ENCODE assay signal across 8 cellular contexts in the genomic region with DNA sequence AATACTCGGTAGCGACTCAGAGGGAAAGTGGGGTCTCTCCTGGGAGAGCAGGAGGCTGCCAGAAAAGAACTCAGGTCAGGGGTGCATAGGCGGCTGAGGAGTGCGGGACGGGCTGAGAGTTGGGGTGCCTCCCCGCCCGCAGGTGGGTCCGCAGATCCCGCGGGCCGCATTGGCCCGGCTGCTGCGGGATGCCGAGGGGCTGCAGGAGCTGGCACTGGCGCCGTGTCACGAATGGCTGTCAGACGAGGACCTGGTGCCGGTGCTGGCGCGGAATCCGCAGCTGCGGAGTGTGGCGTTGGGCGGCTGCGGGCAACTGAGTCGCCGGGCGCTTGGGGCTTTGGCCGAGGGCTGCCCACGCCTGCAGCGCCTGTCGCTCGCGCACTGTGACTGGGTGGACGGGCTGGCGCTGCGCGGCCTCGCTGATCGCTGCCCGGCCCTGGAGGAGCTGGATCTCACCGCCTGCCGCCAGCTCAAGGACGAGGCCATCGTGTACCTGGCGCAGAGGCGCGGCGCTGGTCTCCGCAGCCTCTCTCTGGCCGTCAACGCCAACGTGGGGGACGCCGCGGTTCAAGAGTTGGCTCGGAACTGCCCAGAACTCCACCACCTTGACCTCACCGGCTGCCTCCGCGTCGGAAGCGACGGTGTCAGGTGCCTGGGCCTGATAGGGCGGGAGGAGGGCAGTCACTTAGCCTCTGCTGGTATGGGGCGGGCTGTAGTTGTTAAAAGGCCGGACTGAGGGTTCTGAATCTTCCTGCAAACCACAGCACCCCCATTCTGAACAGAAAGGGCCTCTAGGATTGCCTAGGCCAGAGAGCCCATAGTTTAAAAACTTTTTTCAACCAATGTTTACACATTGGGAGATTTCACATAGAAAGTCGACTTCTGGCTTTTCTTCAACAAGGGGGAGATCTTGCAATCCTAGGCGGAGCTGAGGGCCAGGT. TPM values are rescaled to one million over a fixed set of nuclear protein-coding genes. Genes with fewer than 3 reads are reported as not detected.
DNase-seq lines count a peak whose midpoint lies in the region; ATAC-seq, FAIRE-seq and TF ChIP-seq lines count a peak whose summit lies in the region.

No MANE protein-coding gene starts in this region.

- no peak for ATAC-seq in stimulated activated naive CD8-positive, alpha-beta T cell treated with anti-CD3 and anti-CD28 coated beads, Interleukin-15, Interleukin-2, amounts not matched to agents 100 U/mL and 50 U/mL, for 24 hours
- peak; percentile 52 for ATAC-seq in left colon

- H3K27me3 Mint-ChIP-seq in stimulated activated naive CD8-positive, alpha-beta T cell treated with anti-CD3 and anti-CD28 coated beads, Interleukin-15, Interleukin-2, amounts not matched to agents 100 ng/mL and 50 ng/mL, for 24 hours, result peaks cover 15% of the 10 kb centered on the region
- H3K27me3 Mint-ChIP-seq in brain, result peaks cover 17% of the 10 kb centered on the region

- H3K4me3 ChIP-seq in LNCaP clone FGC (ENCODE audit: low read depth, low read length), result peak overlapping the region; percentile 92
- H3K4me3 ChIP-seq in suprapubic skin, result peak overlapping the region; percentile 69

- WGBS in suprapubic skin, result under 1% methylated on average over 20 of the region's 69 CpGs

- H3K9me3 Mint-ChIP-seq in stimulated activated naive CD8-positive, alpha-beta T cell treated with anti-CD3 and anti-CD28 coated beads, Interleukin-15, Interleukin-2, amounts not matched to agents 100 ng/mL and 50 ng/mL, for 24 hours, result no peaks in the 10 kb centered on the region
- H3K9me3 Mint-ChIP-seq in brain, result peaks cover 0 to 7% (median 0%) of the 10 kb centered on the region in 5 experiments

- TF ChIP-seq POLR2A in suprapubic skin (IDR thresholded peaks at IDR 0.05), result no peak
- TF ChIP-seq POLR2A in H54 (IDR thresholded peaks at IDR 0.05; ENCODE audit: low read depth, low read length), result no peak

- H3K36me3 Mint-ChIP-seq in stimulated activated naive CD8-positive, alpha-beta T cell treated with anti-CD3 and anti-CD28 coated beads, Interleukin-15, Interleukin-2, amounts not matched to agents 100 ng/mL and 50 ng/mL, for 24 hours (ENCODE audit: low read depth), result peaks cover 5% of the 10 kb centered on the region
- H3K36me3 Mint-ChIP-seq in brain, result no peaks in the 10 kb centered on the region

- no peak for DNase-seq in stimulated activated naive CD8-positive, alpha-beta T cell treated with anti-CD3 and anti-CD28 coated beads, Interleukin-15, Interleukin-2, amounts not matched to agents 100 U/mL and 50 U/mL, for 24 hours
- DNase-seq in LNCaP clone FGC (ENCODE audit: low read depth) (peak; percentile 26), left colon (peak in 1 of 2 donors; percentile 66), suprapubic skin (ENCODE audit: low spot score in 2 of 2) (no peak), urothelium cell line (ENCODE audit: low spot score) (no peak), H54 (ENCODE audit: insufficient read length, low spot score) (no peak)

- H3K27ac Mint-ChIP-seq in stimulated activated naive CD8-positive, alpha-beta T cell treated with anti-CD3 and anti-CD28 coated beads, Interleukin-15, Interleukin-2, amounts not matched to agents 100 ng/mL and 50 ng/mL, for 24 hours, result peak overlapping the region; percentile 90
- peak overlapping the region in 3 of 5 experiments; percentile 38 to 100 (median 79) for H3K27ac Mint-ChIP-seq in brain

- no peak for TF ChIP-seq EP300 in suprapubic skin (IDR thresholded peaks at IDR 0.05)

- intact Hi-C loops in left colon (cut with DNase I, micrococcal nuclease), result no loop called here

- H3K9me3 ChIP-seq in suprapubic skin, result no peaks in the 10 kb centered on the region

- peaks cover 24% of the 10 kb centered on the region for H3K27me3 ChIP-seq in suprapubic skin

- TF ChIP-seq CTCF in LNCaP clone FGC (IDR thresholded peaks at IDR 0.05; ENCODE audit: control insufficient read depth, extremely low read depth, insufficient read depth), result no peak
- no peak for TF ChIP-seq CTCF in brain (conservative IDR thresholded peaks at IDR 0.05)
- no peak for TF ChIP-seq CTCF in suprapubic skin (IDR thresholded peaks at IDR 0.05)

- peak overlapping the region; percentile 97 for H3K4me3 Mint-ChIP-seq in stimulated activated naive CD8-positive, alpha-beta T cell treated with anti-CD3 and anti-CD28 coated beads, Interleukin-15, Interleukin-2, amounts not matched to agents 100 ng/mL and 50 ng/mL, for 24 hours
- H3K4me3 Mint-ChIP-seq in brain, result peak overlapping the region; percentile 96 to 100 (median 99)

- H3K27ac ChIP-seq in suprapubic skin, result peak overlapping the region; percentile 88

- peaks cover 39% of the 10 kb centered on the region for H3K4me1 ChIP-seq in suprapubic skin

- peaks cover 12% of the 10 kb centered on the region for H3K36me3 ChIP-seq in suprapubic skin

- FAIRE-seq in urothelium cell line (lab: Jason Lieb, UNC) (no peak), H54 (lab: Jason Lieb, UNC) (no peak)

- H3K4me1 Mint-ChIP-seq in stimulated activated naive CD8-positive, alpha-beta T cell treated with anti-CD3 and anti-CD28 coated beads, Interleukin-15, Interleukin-2, amounts not matched to agents 100 ng/mL and 50 ng/mL, for 24 hours (ENCODE audit: low read depth), result peaks cover 49% of the 10 kb centered on the region
- H3K4me1 Mint-ChIP-seq in brain, result peaks cover 51% of the 10 kb centered on the region

RNA-seq across cellular contexts. Expression of a gene that starts 1.3 kb away (rescaled TPM):
- 25.6 TPM for polyA plus RNA-seq in brain (ENCODE audit: insufficient read depth, low read depth, low replicate concordance)
- 10 to 100 TPM; 22.5 to 27.8 TPM for total RNA-seq in left colon
- total RNA-seq in suprapubic skin, result 10 to 100 TPM; 12.5 to 17.9 (median 13.8) TPM

RNA-seq across cellular contexts. Expression of a gene that starts 3.3 kb away (rescaled TPM):
- 104 TPM for polyA plus RNA-seq in brain (ENCODE audit: insufficient read depth, low read depth, low replicate concordance)
- 10 to 100 TPM in 1 of 2 donors, 1 to 10 TPM in 1; 4.1 to 26.1 TPM for total RNA-seq in left colon
- 1 to 10 TPM; 1.7 to 4.8 (median 2.1) TPM for total RNA-seq in suprapubic skin

RNA-seq across cellular contexts. Expression of a gene that starts 10.5 kb away (rescaled TPM):
- 213 TPM for polyA plus RNA-seq in brain (ENCODE audit: insufficient read depth, low read depth, low replicate concordance)
- 10 to 100 TPM; 25.4 to 27.8 TPM for total RNA-seq in left colon
- 10 to 100 TPM; 25.0 to 61.2 (median 40.2) TPM for total RNA-seq in suprapubic skin

RNA-seq across cellular contexts. Expression of a gene that starts 26.4 kb away (rescaled TPM):
- polyA plus RNA-seq in brain (ENCODE audit: insufficient read depth, low read depth, low replicate concordance), result 6.8 TPM
- total RNA-seq in left colon, result 10 to 100 TPM; 17.0 to 37.6 TPM
- total RNA-seq in suprapubic skin, result 10 to 100 TPM; 14.4 to 18.5 (median 16.0) TPM

RNA-seq across cellular contexts. Expression of a gene that starts 29.4 kb away (rescaled TPM):
- polyA plus RNA-seq in brain (ENCODE audit: insufficient read depth, low read depth, low replicate concordance), result 0.53 TPM
- 1 to 10 TPM; 2.1 to 2.2 TPM for total RNA-seq in left colon
- total RNA-seq in suprapubic skin, result 1 to 10 TPM; 1.4 to 7.1 (median 5.4) TPM
